10 cellular contexts compared by ENCODE assay signal in the genomic region with DNA sequence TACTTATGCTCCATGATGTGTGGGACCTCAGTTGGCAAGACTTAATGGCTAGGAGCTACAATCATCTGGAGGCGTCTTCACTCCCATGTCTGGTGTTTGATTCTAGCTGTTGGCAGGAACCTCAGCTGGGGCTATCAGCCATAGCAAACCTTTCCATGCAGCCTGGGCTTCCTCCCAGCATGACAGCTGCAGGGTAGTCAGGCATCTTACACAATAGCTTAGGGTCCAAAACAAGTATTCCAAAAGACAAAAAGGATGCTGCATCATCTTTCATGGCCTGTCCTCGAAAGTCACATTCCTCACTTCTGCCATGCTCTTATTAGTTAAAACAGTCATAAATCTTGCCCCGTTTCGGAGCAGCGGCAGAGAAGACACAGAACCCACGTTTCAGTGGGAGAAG.
DNase-seq lines count a peak whose midpoint lies in the region; ATAC-seq lines count a peak whose summit lies in the region.
"Had no signal": no experiment of that assay in that cellular context is flagged by ENCODE, and none has a peak within 500 bp of the region (broad histone marks: within the 10 kb centered on the region; RNA-seq: fewer than 3 reads in every experiment).

No MANE protein-coding gene starts in this region.

- H3K4me1 ChIP-seq in mucosa of rectum (ENCODE audit: control insufficient read depth in 2 of 2, insufficient read depth in 2 of 2, low read length in 2 of 2): no peaks in the 10 kb centered on the region

- H3K27me3 ChIP-seq in mucosa of rectum (ENCODE audit: control insufficient read depth in 2 of 2, insufficient read depth in 2 of 2, low read length in 2 of 2): no peaks in the 10 kb centered on the region

- no peak for ATAC-seq in GM21529 (IDR thresholded peaks at IDR 0.05; ENCODE audit: unreplicated experiment)

- peak overlapping the region; percentile 94 for H3K27ac Mint-ChIP-seq in dendritic cell treated with granulocyte-macrophage colony-stimulating factor and Interleukin-4, amounts not matched to agents 40 ng/mL and 50 ng/mL, for 4 days

- H3K9me3 Mint-ChIP-seq in dendritic cell treated with granulocyte-macrophage colony-stimulating factor and Interleukin-4, amounts not matched to agents 40 ng/mL and 50 ng/mL, for 4 days: no peaks in the 10 kb centered on the region

- H3K4me1 Mint-ChIP-seq in dendritic cell treated with granulocyte-macrophage colony-stimulating factor and Interleukin-4, amounts not matched to agents 40 ng/mL and 50 ng/mL, for 4 days (ENCODE audit: low read depth): peaks cover 79% of the 10 kb centered on the region

- no peak overlapping the region for H3K4me3 Mint-ChIP-seq in dendritic cell treated with granulocyte-macrophage colony-stimulating factor and Interleukin-4, amounts not matched to agents 40 ng/mL and 50 ng/mL, for 4 days

- H3K36me3 Mint-ChIP-seq in dendritic cell treated with granulocyte-macrophage colony-stimulating factor and Interleukin-4, amounts not matched to agents 40 ng/mL and 50 ng/mL, for 4 days (ENCODE audit: low read depth): peaks cover 33% of the 10 kb centered on the region

- H3K27ac ChIP-seq in mucosa of rectum (ENCODE audit: low read depth in 2 of 2, low read length in 2 of 2): peak overlapping the region; percentile 62 to 67

- intact Hi-C loops in dendritic cell treated with granulocyte-macrophage colony-stimulating factor and Interleukin-4, amounts not matched to agents 40 ng/mL and 50 ng/mL, for 4 days (cut with micrococcal nuclease): loop anchor here (2.0 kb wide), 1 partner anchor 37 kb away; no protein-coding TSS in a partner anchor

- H3K27me3 Mint-ChIP-seq in dendritic cell treated with granulocyte-macrophage colony-stimulating factor and Interleukin-4, amounts not matched to agents 40 ng/mL and 50 ng/mL, for 4 days: no peaks in the 10 kb centered on the region

- H3K36me3 ChIP-seq in mucosa of rectum (ENCODE audit: control insufficient read depth in 2 of 2, insufficient read depth in 2 of 2, low read length in 2 of 2): no peaks in the 10 kb centered on the region

- peak; percentile 30 for DNase-seq in Ammon's horn (ENCODE audit: low spot score)
- peak; percentile 71 for DNase-seq in MV-4-11 (lab: John Stamatoyannopoulos, UW)
- no peak for DNase-seq in GM19240 (ENCODE audit: insufficient read length, low spot score)
- DNase-seq in SKM-1 (lab: John Stamatoyannopoulos, UW; ENCODE audit: unreplicated experiment): no peak
- DNase-seq in NCI-H526 (lab: John Stamatoyannopoulos, UW): no peak
- DNase-seq: DMS153; NK-92 treated with Interleukin-12 subunit alpha and Interleukin-12 subunit beta, amount 100 ng/mL, for 24 hours had no signal

- no peaks in the 10 kb centered on the region for H3K9me3 ChIP-seq in mucosa of rectum (ENCODE audit: control insufficient read depth in 2 of 2, low read length in 2 of 2)

- H3K4me3 ChIP-seq in mucosa of rectum (ENCODE audit: low read length in 2 of 2): no peak overlapping the region

- H3K9ac ChIP-seq in mucosa of rectum (ENCODE audit: low read depth in 1 of 2, low read length in 2 of 2): no peak overlapping the region

Comparison
In these comparisons a context has a peak if more than half of its experiments do, and no peak if none do; other contexts are left out.
1. DNase-seq: peak in Ammon's horn (single experiment) and MV-4-11 (single experiment); none in GM19240 (single experiment), SKM-1 (single experiment) and NCI-H526 (0 of 2).